In the genomic region with DNA sequence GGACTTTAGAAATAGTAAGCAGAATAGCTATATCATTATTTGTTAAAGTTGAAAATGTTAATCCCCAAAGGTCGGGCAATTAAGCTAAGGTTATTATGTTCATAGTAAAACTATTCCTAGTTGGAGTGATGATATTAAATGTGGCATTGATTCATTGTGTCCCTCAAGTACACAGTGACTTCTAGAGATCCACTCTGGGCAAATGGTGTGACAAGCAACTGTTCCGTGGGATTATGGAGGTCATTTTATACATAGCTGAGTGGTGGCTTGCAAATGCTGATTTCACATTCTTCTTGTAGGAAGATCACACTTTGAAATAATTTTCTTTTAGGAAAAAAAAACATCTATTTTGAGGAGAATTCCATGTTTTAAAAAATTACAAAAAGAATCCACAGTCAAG, we compare ENCODE assay signal across 15 cellular contexts.
DNase-seq lines count a peak whose midpoint lies in the region; TF ChIP-seq lines count a peak whose summit lies in the region.
"Had no signal": no experiment of that assay in that cellular context is flagged by ENCODE, and none has a peak within 500 bp of the region (broad histone marks: within the 10 kb centered on the region; RNA-seq: fewer than 3 reads in every experiment).

No MANE protein-coding gene starts in this region.

- peak overlapping the region; percentile 76; the same call in 1 of the 2 replicates for H2AFZ ChIP-seq in Loucy (ENCODE audit: low read length)
- H2AFZ ChIP-seq: GM23248 had no signal

- peak overlapping the region in 1 of 3 experiments; percentile 22 for H3K4me3 Mint-ChIP-seq in nephron
- H3K4me3 Mint-ChIP-seq: CD14-positive monocyte; CD8-positive, alpha-beta T cell had no signal

- no peaks in the 10 kb centered on the region for H3F3A ChIP-seq in Loucy (ENCODE audit: low read depth)

- no peaks in the 10 kb centered on the region for H3K36me3 ChIP-seq in KOPT-K1 (ENCODE audit: insufficient read depth, low read length)
- H3K36me3 ChIP-seq in Loucy (ENCODE audit: insufficient read depth, low read length), result no peaks in the 10 kb centered on the region
- no peaks in the 10 kb centered on the region for H3K36me3 ChIP-seq in brain microvascular endothelial cell (replicated peaks)

- no peaks in the 10 kb centered on the region for H3K79me2 ChIP-seq in Loucy (ENCODE audit: insufficient read depth, low read length)

- in situ Hi-C loops in brain microvascular endothelial cell (cut with HindIII; ENCODE audit: low pct_ligation_motif_present, low sequenced_read_pairs), result no loop called here

- H3K4me3 ChIP-seq in Loucy (ENCODE audit: low read length, poor library complexity, severe bottlenecking), result no peak overlapping the region
- no peak overlapping the region for H3K4me3 ChIP-seq in brain microvascular endothelial cell (ENCODE audit: low read depth, low read length)
- H3K4me3 ChIP-seq: GM23248 had no signal

- H3K36me3 Mint-ChIP-seq in nephron (ENCODE audit: low read depth), result no peaks in the 10 kb centered on the region
- H3K36me3 Mint-ChIP-seq: CD14-positive monocyte; CD8-positive, alpha-beta T cell had no signal

- peak; percentile 37 for DNase-seq in NCI-H82 treated with DMSO at 0.1 percent for 48 hours (lab: John Stamatoyannopoulos, UW; ENCODE audit: unreplicated experiment)
- DNase-seq in head of caudate nucleus, result no peak
- no peak for DNase-seq in brain microvascular endothelial cell
- no peak for DNase-seq in midbrain (lab: John Stamatoyannopoulos, UW)
- DNase-seq in mesenteric fat pad (ENCODE audit: low spot score), result no peak
- DNase-seq: CD8-positive, alpha-beta T cell; COR-L47; DMS153; GF-D8; GM23248 had no signal

- H3K27ac Mint-ChIP-seq in nephron, result peak overlapping the region in 2 of 3 experiments; percentile 13 to 81
- H3K27ac Mint-ChIP-seq: CD14-positive monocyte; CD8-positive, alpha-beta T cell had no signal

- intact Hi-C loops in head of caudate nucleus (cut with DNase I), result no loop called here

- H3K27ac ChIP-seq in KOPT-K1 (ENCODE audit: low read depth, low read length, poor library complexity, severe bottlenecking) (peak overlapping the region; percentile 89), brain microvascular endothelial cell (no peak overlapping the region)
- H3K27ac ChIP-seq: GM23248, HL-60 had no signal

- peaks cover 84% of the 10 kb centered on the region for H3K4me1 Mint-ChIP-seq in nephron
- H3K4me1 Mint-ChIP-seq: CD14-positive monocyte had no signal

- H3K27me3 ChIP-seq in Loucy (ENCODE audit: insufficient read depth, low read length, poor library complexity, severe bottlenecking), result no peaks in the 10 kb centered on the region
- no peaks in the 10 kb centered on the region for H3K27me3 ChIP-seq in brain microvascular endothelial cell (replicated peaks)

- no peaks in the 10 kb centered on the region for H3K9me2 ChIP-seq in Loucy (replicated peaks; ENCODE audit: low read depth, low read length)

- TF ChIP-seq CTCF in Loucy (conservative IDR thresholded peaks at IDR 0.05; ENCODE audit: low read length) (no peak), nephron (IDR thresholded peaks at IDR 0.05; ENCODE audit: unreplicated experiment in 3 of 3) (no peak), brain microvascular endothelial cell (IDR thresholded peaks at IDR 0.05; ENCODE audit: low read depth, low read length, missing control alignments) (no peak)

- no peak overlapping the region for H3K9ac ChIP-seq in Loucy (ENCODE audit: low read depth, low read length, poor library complexity, severe bottlenecking)
- H3K9ac ChIP-seq: GM23248 had no signal

- peaks cover 8% of the 10 kb centered on the region for H3K4me1 ChIP-seq in Loucy (ENCODE audit: insufficient read depth, low read length, poor library complexity, severe bottlenecking)

- H3K27me3 Mint-ChIP-seq in nephron (ENCODE audit: low read depth), result peaks cover 3% of the 10 kb centered on the region

- H3K4me2 ChIP-seq in Loucy (ENCODE audit: low read depth, low read length, poor library complexity, severe bottlenecking), result no peak overlapping the region

- H3K9me3 Mint-ChIP-seq in nephron, result peaks cover 3% of the 10 kb centered on the region
- H3K9me3 Mint-ChIP-seq: CD8-positive, alpha-beta T cell had no signal

- H3K9me3 ChIP-seq in KOPT-K1 (ENCODE audit: insufficient read depth, low read length, poor library complexity, severe bottlenecking), result no peaks in the 10 kb centered on the region
- no peaks in the 10 kb centered on the region for H3K9me3 ChIP-seq in Loucy (ENCODE audit: insufficient read depth, low read depth, low read length)

- H4K20me1 ChIP-seq in Loucy (ENCODE audit: insufficient read depth, low read length, poor library complexity, severe bottlenecking), result no peaks in the 10 kb centered on the region
